8 cellular contexts compared by ENCODE assay signal in the genomic region with DNA sequence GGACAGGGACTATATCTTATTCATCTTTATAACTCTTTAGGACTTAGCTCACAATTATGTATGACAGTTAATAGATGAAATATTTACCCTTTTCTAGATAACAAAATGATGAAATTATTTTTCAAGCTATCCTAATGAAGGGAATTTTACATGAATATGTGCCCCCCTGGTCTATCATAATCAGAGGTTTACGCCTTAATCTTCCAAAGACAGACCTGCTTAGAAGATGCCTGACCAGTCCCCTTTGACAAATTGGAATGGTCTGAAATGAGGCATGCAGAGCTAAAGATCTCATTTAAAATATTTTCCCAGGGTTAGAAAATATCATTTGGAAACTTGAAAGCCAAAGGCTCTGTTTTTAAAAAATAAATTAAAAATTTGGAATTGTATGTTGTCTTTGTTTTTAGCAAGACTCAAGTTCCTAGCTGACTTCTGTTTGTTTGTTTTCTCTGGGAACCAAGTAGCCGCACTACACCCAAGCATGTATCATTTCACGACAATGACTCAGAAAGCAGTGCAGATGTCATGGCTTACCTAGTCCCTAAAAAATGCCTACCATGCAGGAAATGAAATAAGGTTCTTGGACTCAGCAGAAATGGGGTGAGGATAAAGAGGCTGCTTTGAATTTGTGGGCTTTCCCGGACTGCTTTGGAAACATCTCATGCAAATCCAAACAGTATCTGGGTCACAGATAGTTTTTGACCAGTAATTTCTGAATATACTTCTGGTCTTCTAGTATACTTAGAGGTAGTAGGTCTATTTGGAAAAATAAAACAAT.
DNase-seq lines count a peak whose midpoint lies in the region; ATAC-seq and TF ChIP-seq lines count a peak whose summit lies in the region.

No MANE protein-coding gene starts in this region.

- H3K9me3 ChIP-seq in right lobe of liver, result no peaks in the 10 kb centered on the region

- H3K27me3 ChIP-seq in right lobe of liver, result no peaks in the 10 kb centered on the region

- no peak for TF ChIP-seq CTCF in right lobe of liver (IDR thresholded peaks at IDR 0.05)

- no peaks in the 10 kb centered on the region for H3K4me1 ChIP-seq in right lobe of liver

- peak; percentile 64 for DNase-seq in CD1c-positive myeloid dendritic cell (ENCODE audit: extremely low spot score)
- peak in 1 of 2 donors; percentile 7 for DNase-seq in activated naive CD4-positive, alpha-beta T cell treated with anti-CD3 and anti-CD28 coated beads, Interleukin-2, amount 50 U/mL, for 72 hours (ENCODE audit: low spot score in 2 of 2)
- no peak for DNase-seq in right lobe of liver
- no peak for DNase-seq in NCI-H2196 treated with DMSO at 0.1 percent for 48 hours (lab: John Stamatoyannopoulos, UW; ENCODE audit: unreplicated experiment)
- DNase-seq in Kasumi-1 (lab: John Stamatoyannopoulos, UW), result no peak
- no peak for DNase-seq in NCI-H2081 treated with DMSO at 0.1 percent for 48 hours (lab: John Stamatoyannopoulos, UW)

- peak overlapping the region in 1 of 3 donors; percentile 14 for H3K27ac ChIP-seq in right lobe of liver

- TF ChIP-seq POLR2A in right lobe of liver (IDR thresholded peaks at IDR 0.05), result no peak

- H3K36me3 ChIP-seq in right lobe of liver, result no peaks in the 10 kb centered on the region

- 63% methylated on average over 4 of the region's 4 CpGs for WGBS in right lobe of liver (ENCODE audit: insufficient coverage, low coverage, low lambda C conversion rate, missing lambda C conversion rate)

- H3K36me3 Mint-ChIP-seq in activated naive CD4-positive, alpha-beta T cell treated with anti-CD3 and anti-CD28 coated beads, Interleukin-2, amount 50 U/mL, for 72 hours, result no peaks in the 10 kb centered on the region

- H3K9me3 Mint-ChIP-seq in activated naive CD4-positive, alpha-beta T cell treated with anti-CD3 and anti-CD28 coated beads, Interleukin-2, amount 50 U/mL, for 72 hours, result no peaks in the 10 kb centered on the region

- H3K4me3 ChIP-seq in right lobe of liver, result no peak overlapping the region

- peak overlapping the region; percentile 42 to 52 for H3K27ac Mint-ChIP-seq in activated naive CD4-positive, alpha-beta T cell treated with anti-CD3 and anti-CD28 coated beads, Interleukin-2, amount 50 U/mL, for 72 hours

- intact Hi-C loops in right lobe of liver (cut with DNase I), result no loop called here

- ATAC-seq in GM19395 (IDR thresholded peaks at IDR 0.05; ENCODE audit: unreplicated experiment) (peak; percentile 75), HG03354 (IDR thresholded peaks at IDR 0.05; ENCODE audit: poor library complexity, severe bottlenecking, unreplicated experiment) (peak; percentile 83), right lobe of liver (peak; percentile 34 to 79 (median 50))
- peak; percentile 88 to 92 for ATAC-seq in activated naive CD4-positive, alpha-beta T cell treated with anti-CD3 and anti-CD28 coated beads, Interleukin-2, amount 50 U/mL, for 72 hours
